Comparison of ENCODE assay signal across 9 cellular contexts in the genomic region with DNA sequence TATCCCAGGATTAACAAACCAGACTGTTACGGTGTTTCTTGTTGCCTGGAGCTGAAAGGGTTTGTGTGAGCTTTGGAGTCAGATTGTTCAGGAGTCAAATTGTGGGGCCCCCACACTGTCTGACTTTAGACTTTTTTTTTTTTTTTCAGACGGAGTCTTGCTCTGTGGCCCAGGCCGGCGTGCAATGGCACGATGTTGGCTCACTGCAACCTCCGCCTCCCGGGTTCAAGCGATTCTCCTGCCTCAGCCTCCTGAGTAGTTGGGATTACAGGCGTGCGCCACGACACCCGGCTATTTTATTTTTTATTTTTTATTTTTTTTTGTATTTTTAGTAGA. TPM values are rescaled to one million over a fixed set of nuclear protein-coding genes. Genes with fewer than 3 reads are reported as not detected.
DNase-seq lines count a peak whose midpoint lies in the region; ATAC-seq and TF ChIP-seq lines count a peak whose summit lies in the region.
"Had no signal": no experiment of that assay in that cellular context is flagged by ENCODE, and none has a peak within 500 bp of the region (broad histone marks: within the 10 kb centered on the region; RNA-seq: fewer than 3 reads in every experiment).

No MANE protein-coding gene starts in this region.

- H3F3A ChIP-seq in DOHH2 (ENCODE audit: control insufficient read depth, insufficient read depth): no peaks in the 10 kb centered on the region

- H3K9ac ChIP-seq in fibroblast of lung (ENCODE audit: insufficient read depth, low read length): peak overlapping the region; percentile 72

- ATAC-seq in RWPE2 (ENCODE audit: low read depth) (no peak; the same call in 2 of the 3 replicates), HG03354 (IDR thresholded peaks at IDR 0.05; ENCODE audit: poor library complexity, severe bottlenecking, unreplicated experiment) (no peak)

- H3K4me2 ChIP-seq in DOHH2 (ENCODE audit: low read length) (peak overlapping the region; percentile 97), fibroblast of lung (ENCODE audit: extremely low read depth, insufficient read depth, low read length) (peak overlapping the region; percentile 99)

- no peaks in the 10 kb centered on the region for H3K9me3 Mint-ChIP-seq in progenitor cell of endocrine pancreas (ENCODE audit: low read depth)

- H3K9me2 ChIP-seq in DOHH2 (replicated peaks; ENCODE audit: control insufficient read depth, low read length): no peaks in the 10 kb centered on the region

- H3K36me3 ChIP-seq in DOHH2 (ENCODE audit: control insufficient read depth, low read length) (peaks cover 44% of the 10 kb centered on the region), RWPE2 (ENCODE audit: low read depth) (peaks cover 47% of the 10 kb centered on the region), fibroblast of lung (ENCODE audit: control insufficient read depth, insufficient read depth, low read length) (peaks cover 3% of the 10 kb centered on the region)

- H3K27me3 Mint-ChIP-seq in progenitor cell of endocrine pancreas: no peaks in the 10 kb centered on the region

- H3K4me3 ChIP-seq in DOHH2 (ENCODE audit: low read length) (peak overlapping the region; percentile 98), RWPE2 (ENCODE audit: severe bottlenecking) (peak overlapping the region; percentile 64), fibroblast of lung (replicated peaks in 1 of 4; ENCODE audit: control extremely low read depth in 1 of 4, insufficient read depth in 1 of 4, low read depth in 3 of 4, low read length in 4 of 4) (peak overlapping the region; percentile 91 to 100 (median 93))

- H4K20me1 ChIP-seq in DOHH2 (ENCODE audit: control insufficient read depth, insufficient read depth, low read depth, low read length): peaks cover 4% of the 10 kb centered on the region; the same call in 1 of the 2 replicates
- no peaks in the 10 kb centered on the region for H4K20me1 ChIP-seq in fibroblast of lung (ENCODE audit: control insufficient read depth, extremely low read depth, insufficient read depth, low read length)

- DNase-seq in RWPE2 (ENCODE audit: low spot score): no peak
- no peak for DNase-seq in fibroblast of lung (ENCODE audit: low read depth in 2 of 2)
- DNase-seq in progenitor cell of endocrine pancreas (ENCODE audit: low spot score, unreplicated experiment): no peak
- no peak for DNase-seq in glomerular visceral epithelial cell (ENCODE audit: extremely low spot score)
- no peak for DNase-seq in NCI-H146 (lab: John Stamatoyannopoulos, UW)
- DNase-seq in HuH-7 (ENCODE audit: low spot score): no peak
- DNase-seq: stimulated activated naive CD4-positive, alpha-beta T cell had no signal

- no peaks in the 10 kb centered on the region for H3K27me3 ChIP-seq in DOHH2 (ENCODE audit: control insufficient read depth, low read length)
- no peaks in the 10 kb centered on the region for H3K27me3 ChIP-seq in RWPE2 (ENCODE audit: insufficient read depth, poor library complexity, severe bottlenecking)
- no peaks in the 10 kb centered on the region for H3K27me3 ChIP-seq in fibroblast of lung (ENCODE audit: control insufficient read depth, insufficient read depth, low read length)

- H3K27ac ChIP-seq in DOHH2 (ENCODE audit: low read depth, low read length) (no peak overlapping the region), RWPE2 (ENCODE audit: poor library complexity, severe bottlenecking) (no peak overlapping the region), fibroblast of lung (ENCODE audit: insufficient read depth, low read length) (peak overlapping the region; percentile 64)

- H3K9me3 ChIP-seq in DOHH2 (ENCODE audit: control insufficient read depth, insufficient read depth, low read length): no peaks in the 10 kb centered on the region
- no peaks in the 10 kb centered on the region for H3K9me3 ChIP-seq in RWPE2 (ENCODE audit: severe bottlenecking)
- H3K9me3 ChIP-seq in fibroblast of lung (ENCODE audit: control insufficient read depth, insufficient read depth, low read depth, low read length): no peaks in the 10 kb centered on the region

- H3K4me1 Mint-ChIP-seq in progenitor cell of endocrine pancreas (ENCODE audit: low read depth): peaks cover 12% of the 10 kb centered on the region

- peaks cover 12% of the 10 kb centered on the region for H3K36me3 Mint-ChIP-seq in progenitor cell of endocrine pancreas (ENCODE audit: insufficient read depth)

- no peak overlapping the region for H2AFZ ChIP-seq in fibroblast of lung (ENCODE audit: low read length)

- H3K4me1 ChIP-seq in DOHH2 (ENCODE audit: control insufficient read depth, low read length) (peaks cover 21% of the 10 kb centered on the region), RWPE2 (ENCODE audit: insufficient read depth, poor library complexity, severe bottlenecking) (peaks cover 5% of the 10 kb centered on the region), fibroblast of lung (ENCODE audit: control insufficient read depth, extremely low read depth, insufficient read depth, low read length) (no peaks in the 10 kb centered on the region)

- H3K79me2 ChIP-seq in DOHH2 (ENCODE audit: control insufficient read depth, low read length) (peaks cover 32% of the 10 kb centered on the region), fibroblast of lung (ENCODE audit: control insufficient read depth, insufficient read depth, low read length) (peaks cover 16% of the 10 kb centered on the region)

- no peak overlapping the region for H3K27ac Mint-ChIP-seq in progenitor cell of endocrine pancreas

- TF ChIP-seq CTCF in DOHH2 (IDR thresholded peaks at IDR 0.05; ENCODE audit: low read depth, low read length, poor library complexity, severe bottlenecking) (no peak), RWPE2 (IDR thresholded peaks at IDR 0.05; ENCODE audit: poor library complexity, severe bottlenecking) (no peak), fibroblast of lung (conservative IDR thresholded peaks at IDR 0.05 in 1 of 2, IDR thresholded peaks at IDR 0.05 in 1 of 2; ENCODE audit: low read depth in 1 of 2, low read length in 2 of 2) (no peak), progenitor cell of endocrine pancreas (IDR thresholded peaks at IDR 0.05; ENCODE audit: unreplicated experiment) (no peak)

- peak overlapping the region; percentile 100 for H3K4me3 Mint-ChIP-seq in progenitor cell of endocrine pancreas (ENCODE audit: low read depth)

RNA-seq across cellular contexts. Expression of a gene that starts 0.8 kb away (rescaled TPM):
- 15.5 and 20.3 TPM in 2 replicates for total RNA-seq in fibroblast of lung
- 16.8 and 19.0 TPM in 2 replicates for polyA plus RNA-seq in fibroblast of lung
- polyA plus RNA-seq in fibroblast of lung (2012): 32.2 and 40.9 TPM in 2 replicates
- polyA minus RNA-seq in fibroblast of lung (ENCODE audit: low replicate concordance): 7.3 and 10.9 TPM in 2 replicates
- 25.7 and 30.0 TPM in 2 replicates for total RNA-seq in progenitor cell of endocrine pancreas

RNA-seq across cellular contexts. Expression of a gene that starts 11.0 kb away (rescaled TPM):
- total RNA-seq in fibroblast of lung (3.9 and 8.9 TPM in 2 replicates), progenitor cell of endocrine pancreas (5.6 and 6.7 TPM in 2 replicates)
- 6.7 and 11.9 TPM in 2 replicates for polyA plus RNA-seq in fibroblast of lung
- 4.3 and 7.2 TPM in 2 replicates for polyA plus RNA-seq in fibroblast of lung (2012)
- polyA minus RNA-seq in fibroblast of lung (ENCODE audit: low replicate concordance): 8.7 and 24.9 TPM in 2 replicates

RNA-seq across cellular contexts. Expression of a gene that starts 11.5 kb away (rescaled TPM):
- total RNA-seq in fibroblast of lung: 3.5 and 6.4 TPM in 2 replicates
- polyA plus RNA-seq in fibroblast of lung: 16.9 and 28.5 TPM in 2 replicates
- 21.0 and 31.8 TPM in 2 replicates for polyA plus RNA-seq in fibroblast of lung (2012)
- polyA minus RNA-seq in fibroblast of lung (ENCODE audit: low replicate concordance): 25.6 and 84.0 TPM in 2 replicates
- 23.3 and 27.5 TPM in 2 replicates for total RNA-seq in progenitor cell of endocrine pancreas

RNA-seq across cellular contexts. Expression of a gene that starts 16.6 kb away (rescaled TPM):
- total RNA-seq in fibroblast of lung: under 0.01 and 0.17 TPM in 2 replicates
- 0.26 and 0.29 TPM in 2 replicates for polyA plus RNA-seq in fibroblast of lung
- polyA plus RNA-seq in fibroblast of lung (2012): 0.09 and 0.21 TPM in 2 replicates
- not detected in 2 replicates for polyA minus RNA-seq in fibroblast of lung (ENCODE audit: low replicate concordance)
- 2.0 and 2.5 TPM in 2 replicates for total RNA-seq in progenitor cell of endocrine pancreas

RNA-seq across cellular contexts. Expression of a gene that starts 28.5 kb away (rescaled TPM):
- total RNA-seq in fibroblast of lung (2.6 and 3.8 TPM in 2 replicates), progenitor cell of endocrine pancreas (33.8 and 34.3 TPM in 2 replicates)
- polyA plus RNA-seq in fibroblast of lung: 4.8 and 5.6 TPM in 2 replicates
- polyA plus RNA-seq in fibroblast of lung (2012): 5.1 and 5.4 TPM in 2 replicates
- 4.4 and 7.2 TPM in 2 replicates for polyA minus RNA-seq in fibroblast of lung (ENCODE audit: low replicate concordance)
